ENCODE assay signal across 15 cellular contexts in the genomic region with DNA sequence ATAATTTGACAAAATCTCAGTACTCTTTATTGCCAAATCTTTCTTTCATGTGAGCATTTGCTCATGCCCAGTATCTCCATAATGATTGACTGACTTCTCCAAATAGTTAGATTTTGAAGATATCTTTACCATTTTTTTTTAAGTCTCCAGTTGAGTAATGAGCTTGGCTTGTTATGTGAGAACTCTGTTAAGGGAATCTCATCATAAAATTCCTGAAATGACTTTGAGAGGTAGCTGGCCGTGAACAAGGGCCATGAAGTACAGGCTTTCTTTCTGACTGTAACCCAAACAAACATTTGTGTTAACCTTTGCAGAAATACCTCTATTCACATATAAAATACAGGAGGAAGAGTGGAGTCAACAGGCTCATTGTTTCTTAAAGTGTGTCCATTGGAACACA.
DNase-seq lines count a peak whose midpoint lies in the region; ATAC-seq and TF ChIP-seq lines count a peak whose summit lies in the region.
"Had no signal": no experiment of that assay in that cellular context is flagged by ENCODE, and none has a peak within 500 bp of the region (broad histone marks: within the 10 kb centered on the region; RNA-seq: fewer than 3 reads in every experiment).

No MANE protein-coding gene starts in this region.

- H3K36me3 ChIP-seq in lung (ENCODE audit: control insufficient read depth in 2 of 2, insufficient read depth in 2 of 2, low read length in 2 of 2) (no peaks in the 10 kb centered on the region), mucosa of descending colon (ENCODE audit: low read depth) (no peaks in the 10 kb centered on the region)
- H3K36me3 ChIP-seq: BE2C, right atrium auricular region had no signal

- TF ChIP-seq CTCF in AG09309 (IDR thresholded peaks at IDR 0.05; ENCODE audit: control insufficient read depth, insufficient read depth, low read depth, low read length, missing control alignments) (no peak), lung (IDR thresholded peaks at IDR 0.05; ENCODE audit: control extremely low read depth, extremely low read depth) (no peak), mucosa of descending colon (IDR thresholded peaks at IDR 0.05) (no peak)

- H3K4me1 ChIP-seq in lung (ENCODE audit: control insufficient read depth in 2 of 2, insufficient read depth in 2 of 2, low read length in 2 of 2) = no peaks in the 10 kb centered on the region
- H3K4me1 ChIP-seq in mucosa of descending colon (ENCODE audit: low read depth) = peaks cover 7% of the 10 kb centered on the region
- H3K4me1 ChIP-seq: right atrium auricular region had no signal

- intact Hi-C loops in mucosa of descending colon (cut with DNase I, micrococcal nuclease) = no loop called here

- DNase-seq in AG09309 (ENCODE audit: low read depth) (peak; percentile 55), LoVo (ENCODE audit: low spot score) (peak; percentile 46), dedifferentiated amniotic fluid mesenchymal stem cell (ENCODE audit: extremely low spot score) (peak; percentile 72), lung (ENCODE audit: low spot score) (no peak), erythroblast (lab: John Stamatoyannopoulos, UW) (no peak), mucosa of descending colon (no peak)
- DNase-seq in activated CD8-positive, alpha-beta memory T cell treated with anti-CD3 and anti-CD28 coated beads, Interleukin-2, amount 50 U/mL, for 4 hours = no peak
- DNase-seq: activated CD4-positive, alpha-beta T cell treated with anti-CD3 and anti-CD28 coated beads, Interleukin-2, amount 10 ng/mL, durations not matched to agents 24 days and 14 days; BE2C; GDM1; NCI-H1417 treated with DMSO at 0.1 percent for 48 hours; NCI-H524; stimulated activated naive CD4-positive, alpha-beta T cell treated with Interleukin-2 at 50 U/mL for 16 hours had no signal

- ATAC-seq in lung (ENCODE audit: insufficient read depth, low FRiP score) (peak; percentile 19), GM19035 (IDR thresholded peaks at IDR 0.05; ENCODE audit: unreplicated experiment) (no peak), mucosa of descending colon (no peak)

- no peak overlapping the region for H3K4me3 ChIP-seq in AG09309 (ENCODE audit: control insufficient read depth, low read depth, low read length)
- no peak overlapping the region for H3K4me3 ChIP-seq in lung
- no peak overlapping the region for H3K4me3 ChIP-seq in mucosa of descending colon
- H3K4me3 ChIP-seq: right atrium auricular region had no signal

- H3K27me3 ChIP-seq in lung (ENCODE audit: control insufficient read depth, insufficient read depth) = no peaks in the 10 kb centered on the region
- H3K27me3 ChIP-seq: BE2C, right atrium auricular region had no signal

- no peak overlapping the region for H3K27ac ChIP-seq in lung (ENCODE audit: low read depth in 1 of 2, low read length in 1 of 2)

- TF ChIP-seq POLR2A in erythroblast (IDR thresholded peaks at IDR 0.05; ENCODE audit: low read length) = no peak

- 47 to 73% methylated on average over 1 of the region's 1 CpG for WGBS in lung, 2 donors

- H3K9me3 ChIP-seq in lung (ENCODE audit: control insufficient read depth in 2 of 2, insufficient read depth in 1 of 2, low read length in 1 of 2) (no peaks in the 10 kb centered on the region), mucosa of descending colon (no peaks in the 10 kb centered on the region)
- H3K9me3 ChIP-seq: BE2C, right atrium auricular region had no signal

Comparison
In these comparisons a context has a peak if more than half of its experiments do, and no peak if none do; other contexts are left out.
1. DNase-seq: peak in AG09309 (single experiment), LoVo (single experiment) and dedifferentiated amniotic fluid mesenchymal stem cell (single experiment); none in lung (single experiment), activated CD8-positive, alpha-beta memory T cell treated with anti-CD3 and anti-CD28 coated beads, Interleukin-2, amount 50 U/mL, for 4 hours (single experiment), erythroblast (0 of 2) and mucosa of descending colon (0 of 3).